In the genomic region with DNA sequence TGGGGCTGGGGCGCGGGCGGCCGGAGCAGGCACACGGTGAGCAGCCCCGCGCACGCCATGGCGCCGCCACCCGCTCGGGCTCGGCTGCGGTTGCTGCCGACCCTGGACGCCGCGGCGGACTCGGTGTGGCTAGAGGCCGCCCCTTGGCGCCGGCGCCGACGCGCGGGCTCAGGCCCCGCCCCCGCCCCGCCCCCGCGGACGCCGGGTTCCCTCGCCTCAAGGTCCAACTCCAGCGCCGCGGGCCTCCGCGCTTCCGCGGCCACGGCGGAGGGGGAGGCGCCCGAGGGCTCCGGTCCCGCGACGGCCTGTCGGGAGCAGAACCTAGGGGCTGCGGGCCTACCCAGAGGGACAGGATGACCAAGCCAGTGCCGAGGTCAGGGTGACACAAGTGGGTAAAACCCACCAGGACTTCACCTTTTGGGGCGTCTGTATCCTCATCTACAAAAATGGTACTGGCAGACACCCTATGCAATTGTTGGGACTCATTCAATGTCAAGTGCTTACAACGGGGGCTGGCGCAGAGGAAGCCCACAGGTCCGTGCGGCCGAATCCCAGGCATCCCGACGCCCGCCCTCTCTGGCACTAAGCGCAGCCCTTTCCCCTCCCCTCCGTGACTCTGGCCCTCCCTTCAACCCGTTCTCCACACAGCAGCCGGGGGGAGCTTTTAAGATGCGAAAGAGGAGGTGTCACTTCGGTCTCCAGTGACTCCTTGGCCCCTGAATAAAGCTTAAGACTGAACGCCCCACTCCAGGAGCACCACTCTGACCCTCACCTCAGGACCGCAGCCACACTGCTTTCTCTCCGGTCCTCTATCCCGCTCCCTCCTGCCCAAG, we compare ENCODE assay signal across 8 cellular contexts. TPM values are rescaled to one million over a fixed set of nuclear protein-coding genes. Genes with fewer than 3 reads are reported as not detected.
DNase-seq lines count a peak whose midpoint lies in the region; ATAC-seq and TF ChIP-seq lines count a peak whose summit lies in the region.

A gene with protein sequence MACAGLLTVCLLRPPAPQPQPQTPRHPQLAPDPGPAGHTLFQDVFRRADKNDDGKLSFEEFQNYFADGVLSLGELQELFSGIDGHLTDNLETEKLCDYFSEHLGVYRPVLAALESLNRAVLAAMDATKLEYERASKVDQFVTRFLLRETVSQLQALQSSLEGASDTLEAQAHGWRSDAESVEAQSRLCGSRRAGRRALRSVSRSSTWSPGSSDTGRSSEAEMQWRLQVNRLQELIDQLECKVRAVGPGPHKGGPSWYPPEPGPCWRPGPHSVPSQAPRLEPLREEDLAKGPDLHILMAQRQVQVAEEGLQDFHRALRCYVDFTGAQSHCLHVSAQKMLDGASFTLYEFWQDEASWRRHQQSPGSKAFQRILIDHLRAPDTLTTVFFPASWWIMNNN (minus strand): TSS at position 135 of the 833 bp plus-strand sequence. CDS start 76 bp downstream, at position 59.

- H3K4me2 ChIP-seq in mesenchymal stem cell (ENCODE audit: low read length, poor library complexity, severe bottlenecking): peak within 1 kb of the TSS; percentile 86

- H3K9me3 ChIP-seq in endocrine pancreas (ENCODE audit: control insufficient read depth, low read length) (no peaks in the 10 kb centered on the region), mesenchymal stem cell (ENCODE audit: control insufficient read depth, low read length) (no peaks in the 10 kb centered on the region)

- H3K36me3 ChIP-seq in endocrine pancreas (ENCODE audit: control insufficient read depth, insufficient read depth, low read length): no peaks in the 10 kb centered on the region
- H3K36me3 ChIP-seq in mesenchymal stem cell (ENCODE audit: control insufficient read depth in 1 of 2, insufficient read depth in 2 of 2, low read depth in 1 of 2, low read length in 2 of 2): peaks cover 28 to 29% of the 10 kb centered on the region in 2 experiments

- peak within 1 kb of the TSS; percentile 80 for H3K27ac ChIP-seq in mesenchymal stem cell (ENCODE audit: low read length, poor library complexity, severe bottlenecking)

- H2AFZ ChIP-seq in mesenchymal stem cell (ENCODE audit: low read depth, low read length): peak within 1 kb of the TSS; percentile 60

- H3K18ac ChIP-seq in mesenchymal stem cell (ENCODE audit: low read depth in 1 of 2, low read length in 2 of 2): peak within 1 kb of the TSS; percentile 75 to 77

- H4K91ac ChIP-seq in mesenchymal stem cell (ENCODE audit: low read length): peak within 1 kb of the TSS; percentile 76

- H3K4me3 ChIP-seq in endocrine pancreas (ENCODE audit: control insufficient read depth, insufficient read depth, low read length) (no peak within 1 kb of the TSS), mesenchymal stem cell (ENCODE audit: insufficient read depth in 1 of 2, low read depth in 1 of 2, low read length in 2 of 2) (peak within 1 kb of the TSS; percentile 76 to 85)

- H2BK12ac ChIP-seq in mesenchymal stem cell (ENCODE audit: low read length in 2 of 2): peak within 1 kb of the TSS; percentile 45 to 49

- peak; percentile 51 for TF ChIP-seq POLR2A in GM15510 (IDR thresholded peaks at IDR 0.05; ENCODE audit: borderline replicate concordance, extremely low read depth, insufficient read length)

- H3K4me1 ChIP-seq in endocrine pancreas (ENCODE audit: control insufficient read depth, insufficient read depth, low read length): no peaks in the 10 kb centered on the region
- peaks cover 46% of the 10 kb centered on the region for H3K4me1 ChIP-seq in mesenchymal stem cell (ENCODE audit: control insufficient read depth, insufficient read depth, low read depth, low read length)

- DNase-seq in A172 (ENCODE audit: low spot score): peak; percentile 52
- DNase-seq in NCI-H748 treated with DMSO at 0.1 percent for 48 hours (lab: John Stamatoyannopoulos, UW): peak; percentile 34
- DNase-seq in activated CD8-positive, alpha-beta memory T cell treated with anti-CD3 and anti-CD28 coated beads for 24 hours: peak; percentile 89
- peak; percentile 74 for DNase-seq in mesenchymal stem cell
- peak; percentile 81 for DNase-seq in stimulated activated CD8-positive, alpha-beta memory T cell treated with anti-CD3 and anti-CD28 coated beads, Interleukin-4, amount 100 ng/mL, for 48 hours

- peak within 1 kb of the TSS; percentile 10 for H3K9ac ChIP-seq in endocrine pancreas (ENCODE audit: control insufficient read depth, insufficient read depth, low read length)
- peak within 1 kb of the TSS; percentile 89 for H3K9ac ChIP-seq in mesenchymal stem cell (ENCODE audit: low read length)

- WGBS in mesenchymal stem cell: 2% methylated on average over 64 of the region's 73 CpGs

- H2BK15ac ChIP-seq in mesenchymal stem cell (ENCODE audit: low read depth, poor library complexity, severe bottlenecking): peak within 1 kb of the TSS; percentile 95

- H3K27me3 ChIP-seq in endocrine pancreas (ENCODE audit: control insufficient read depth, insufficient read depth, low read length): no peaks in the 10 kb centered on the region
- no peaks in the 10 kb centered on the region for H3K27me3 ChIP-seq in mesenchymal stem cell (ENCODE audit: control insufficient read depth in 1 of 2, insufficient read depth in 1 of 2, low read length in 2 of 2)

- peak; percentile 58 for ATAC-seq in HG03159 (IDR thresholded peaks at IDR 0.05; ENCODE audit: unreplicated experiment)

- peak within 1 kb of the TSS; percentile 43 for H2AK5ac ChIP-seq in mesenchymal stem cell (ENCODE audit: low read length, severe bottlenecking)

- H2BK5ac ChIP-seq in mesenchymal stem cell (ENCODE audit: low read depth, low read length, poor library complexity, severe bottlenecking): peak within 1 kb of the TSS; percentile 63

- H3K14ac ChIP-seq in mesenchymal stem cell (ENCODE audit: low read length in 2 of 2): peak within 1 kb of the TSS in 1 of 2 experiments; percentile 86

- peak within 1 kb of the TSS; percentile 64 for H2BK120ac ChIP-seq in mesenchymal stem cell (ENCODE audit: low read depth, low read length)

- peak within 1 kb of the TSS; percentile 83 for H4K8ac ChIP-seq in mesenchymal stem cell (ENCODE audit: low read length)

- H3K23ac ChIP-seq in mesenchymal stem cell (ENCODE audit: low read length in 2 of 2): peak within 1 kb of the TSS in 1 of 2 experiments; percentile 51

- H3K79me1 ChIP-seq in mesenchymal stem cell (replicated peaks; ENCODE audit: low read length, poor library complexity, severe bottlenecking): peaks cover 9% of the 10 kb centered on the region

- H3K4ac ChIP-seq in mesenchymal stem cell (ENCODE audit: low read depth in 1 of 2, low read length in 2 of 2): peak within 1 kb of the TSS; percentile 36 to 83

RNA-seq across cellular contexts. Expression of the gene that starts here (rescaled TPM):
- total RNA-seq in A172 (2014; rRNA removed; shearing (Covaris generic)): 64.0 and 65.7 TPM in 2 replicates
- 13.7 TPM for polyA plus RNA-seq in mesenchymal stem cell (2013, experiment 1 of 2)
- polyA plus RNA-seq in mesenchymal stem cell (2013, experiment 2 of 2): 12.4 TPM

Comparison
In these comparisons a context has a peak if more than half of its experiments do, and no peak if none do; other contexts are left out.
1. DNase-seq: peak in every context shown above with its lines; median percentile 89 in activated CD8-positive, alpha-beta memory T cell treated with anti-CD3 and anti-CD28 coated beads for 24 hours; 81 in stimulated activated CD8-positive, alpha-beta memory T cell treated with anti-CD3 and anti-CD28 coated beads, Interleukin-4, amount 100 ng/mL, for 48 hours; 74 in mesenchymal stem cell; 52 in A172; 34 in NCI-H748 treated with DMSO at 0.1 percent for 48 hours.